In genomic region chr2:153416071-153416470, GRCh38 we compare ENCODE assay signal across 16 cellular contexts.
DNase-seq lines count a peak whose midpoint lies in the region; ATAC-seq lines count a peak whose summit lies in the region.
"Had no signal": no experiment of that assay in that cellular context is flagged by ENCODE, and none has a peak within 500 bp of the region (broad histone marks: within the 10 kb centered on the region; RNA-seq: fewer than 3 reads in every experiment).

No MANE protein-coding gene starts in this region.

- DNase-seq in COR-L47 (lab: John Stamatoyannopoulos, UW) (peak; percentile 82), LHCN-M2 (ENCODE audit: low read depth) (peak; percentile 51), SK-MEL-5 (ENCODE audit: low read depth, low spot score) (peak; percentile 75), foreskin melanocyte (peak; percentile 93), NCI-H226 (no peak), NCI-H524 treated with DMSO at 0.1 percent for 48 hours (lab: John Stamatoyannopoulos, UW) (no peak)
- DNase-seq: CD8-positive, alpha-beta T cell; KG1; NCI-H146; NCI-H2029 treated with DMSO at 0.1 percent for 48 hours; NCI-H510A treated with DMSO at 0.1 percent for 48 hours; RPMI8226; SHP77 treated with DMSO at 0.1 percent for 48 hours; T-cell had no signal

- ATAC-seq in GM19467 (IDR thresholded peaks at IDR 0.05; ENCODE audit: unreplicated experiment): no peak
- ATAC-seq: CD8-positive, alpha-beta T cell; SK-N-SH treated with all-trans-retinoic acid at 6 μM for 48 hours; T-cell had no signal

- in situ Hi-C loops in SK-MEL-5 (cut with HindIII; ENCODE audit: low pct_unique_long_range_greater_than_20kb, low sequenced_read_pairs): no loop called here

Comparison
In these comparisons a context has a peak if more than half of its experiments do, and no peak if none do; other contexts are left out.
1. DNase-seq: peak in COR-L47 (single experiment), LHCN-M2 (single experiment), SK-MEL-5 (single experiment) and foreskin melanocyte (single experiment); none in NCI-H226 (single experiment) and NCI-H524 treated with DMSO at 0.1 percent for 48 hours (single experiment).